In the genomic region with DNA sequence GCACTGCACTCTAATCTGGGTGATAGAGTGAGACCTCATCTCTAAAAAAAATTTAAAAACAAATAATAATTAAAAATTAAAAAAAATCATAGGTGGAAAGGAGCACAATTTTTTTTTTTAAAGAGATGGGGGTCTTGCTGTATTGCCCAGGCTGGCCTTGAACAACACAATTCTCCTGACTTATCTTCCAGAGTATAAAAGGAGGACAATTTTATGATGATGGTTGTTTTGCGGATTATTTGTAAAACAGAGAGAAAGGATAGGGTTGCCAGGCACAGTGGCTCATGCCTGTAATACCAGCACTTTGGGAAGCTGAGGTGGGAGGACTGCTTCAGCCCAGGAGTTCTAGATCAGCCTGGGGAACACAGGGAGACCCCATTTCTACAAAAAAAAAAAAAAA, we compare ENCODE assay signal across 30 cellular contexts. TPM values are rescaled to one million over a fixed set of nuclear protein-coding genes. Genes with fewer than 3 reads are reported as not detected.
"Had no signal": no experiment of that assay in that cellular context is flagged by ENCODE, and none has a peak within 500 bp of the region (broad histone marks: within the 10 kb centered on the region; RNA-seq: fewer than 3 reads in every experiment).

No MANE protein-coding gene starts in this region.

- ATAC-seq: activated CD4-positive, alpha-beta T cell treated with anti-CD3 and anti-CD28 coated beads for 36 hours; activated CD4-positive, CD25-positive, alpha-beta regulatory T cell treated with anti-CD3 and anti-CD28 coated beads, Interleukin-2, amount 50 U/mL, for 24 hours; activated CD8-positive, alpha-beta T cell treated with anti-CD3 and anti-CD28 coated beads, Interleukin-2, amount 10 ng/mL, durations not matched to agents 7 days and 5 days; activated naive CD8-positive, alpha-beta T cell treated with anti-CD3 and anti-CD28 coated beads, Interleukin-2, amount 50 U/mL, for 24 hours; Panc1; WTC11 had no signal

- DNase-seq: activated CD4-positive, alpha-beta T cell treated with anti-CD3 and anti-CD28 coated beads for 36 hours; activated CD4-positive, alpha-beta T cell treated with anti-CD3 and anti-CD28 coated beads, Interleukin-2, amount 10 ng/mL, durations not matched to agents 7 days and 5 days; activated CD4-positive, alpha-beta T cell treated with anti-CD3 and anti-CD28 coated beads, Interleukin-2, amount 50 U/mL, for 48 hours; activated CD8-positive, alpha-beta T cell treated with anti-CD3 and anti-CD28 coated beads, Interleukin-2, amount 10 ng/mL, durations not matched to agents 7 days and 5 days; activated naive CD4-positive, alpha-beta T cell treated with anti-CD3 and anti-CD28 coated beads, Interleukin-2, amount 10 ng/mL, durations not matched to agents 7 days and 5 days; activated naive CD8-positive, alpha-beta T cell treated with anti-CD3 and anti-CD28 coated beads, Interleukin-2, amount 50 U/mL, for 24 hours; activated T-cell treated with anti-CD3 and anti-CD28 coated beads, Interleukin-2, amount 50 U/mL, for 24 hours; anterior cingulate cortex; Kasumi-1; KG1; MM.1S; MV-4-11; NCI-H1092; NCI-H1436 treated with DMSO at 0.1 percent for 48 hours; NCI-H1694 treated with DMSO at 0.1 percent for 48 hours; NCI-H2029; NCI-H345; NCI-H524 treated with DMSO at 0.1 percent for 48 hours; SHP77; SJCRH30 had no signal

- H3K9me3 Mint-ChIP-seq: activated CD4-positive, alpha-beta T cell treated with anti-CD3 and anti-CD28 coated beads, Interleukin-2, amount 10 ng/mL, durations not matched to agents 7 days and 5 days; activated naive CD4-positive, alpha-beta T cell treated with anti-CD3 and anti-CD28 coated beads, Interleukin-2, amount 10 ng/mL, durations not matched to agents 7 days and 5 days; activated naive CD8-positive, alpha-beta T cell treated with anti-CD3 and anti-CD28 coated beads, Interleukin-2, amount 50 U/mL, for 24 hours; activated T-cell treated with anti-CD3 and anti-CD28 coated beads, Interleukin-2, amount 50 U/mL, for 24 hours; activated T-helper 2 cell treated with anti-CD3 and anti-CD28 coated beads, Interferon-gamma antibody, Interleukin-2, Interleukin-4, amounts not matched to agents 10 μg/mL and 5 μg/mL and 100 μg/mL, durations not matched to agents 14 hours and 24 hours and 36 hours; brain; T-helper 1 cell treated with Interleukin-12 subunit alpha and Interleukin-12 subunit beta and Interleukin-4 antibody, amounts not matched to agents 30 μg/mL and 1 μg/mL, for 36 hours; T-helper 2 cell treated with Interferon-gamma antibody and Interleukin-4, amounts not matched to agents 5 μg/mL and 100 μg/mL, for 36 hours; WTC11 had no signal

- H3K9me3 ChIP-seq: SJCRH30 had no signal

- H3K4me3 Mint-ChIP-seq: activated CD4-positive, alpha-beta T cell treated with anti-CD3 and anti-CD28 coated beads for 36 hours; activated CD4-positive, alpha-beta T cell treated with anti-CD3 and anti-CD28 coated beads, Interleukin-2, amount 10 ng/mL, durations not matched to agents 7 days and 5 days; activated CD8-positive, alpha-beta T cell treated with anti-CD3 and anti-CD28 coated beads, Interleukin-2, amount 10 ng/mL, durations not matched to agents 7 days and 5 days; activated naive CD4-positive, alpha-beta T cell treated with anti-CD3 and anti-CD28 coated beads, Interleukin-2, amount 10 ng/mL, durations not matched to agents 7 days and 5 days; activated naive CD8-positive, alpha-beta T cell; activated naive CD8-positive, alpha-beta T cell treated with anti-CD3 and anti-CD28 coated beads, Interleukin-2, amount 50 U/mL, for 24 hours; activated T-cell treated with anti-CD3 and anti-CD28 coated beads, Interleukin-2, amount 50 U/mL, for 24 hours; T-helper 1 cell treated with Interleukin-12 subunit alpha and Interleukin-12 subunit beta and Interleukin-4 antibody, amounts not matched to agents 30 μg/mL and 1 μg/mL, for 36 hours; T-helper 2 cell treated with Interferon-gamma antibody and Interleukin-4, amounts not matched to agents 5 μg/mL and 100 μg/mL, for 36 hours; WTC11 had no signal

- H3K27me3 Mint-ChIP-seq: activated CD4-positive, alpha-beta T cell treated with anti-CD3 and anti-CD28 coated beads for 36 hours; activated CD4-positive, alpha-beta T cell treated with anti-CD3 and anti-CD28 coated beads, Interleukin-2, amount 10 ng/mL, durations not matched to agents 7 days and 5 days; activated naive CD4-positive, alpha-beta T cell treated with anti-CD3 and anti-CD28 coated beads, Interleukin-2, amount 10 ng/mL, durations not matched to agents 7 days and 5 days; activated naive CD8-positive, alpha-beta T cell; activated naive CD8-positive, alpha-beta T cell treated with anti-CD3 and anti-CD28 coated beads, Interleukin-2, amount 50 U/mL, for 24 hours; activated T-cell treated with anti-CD3 and anti-CD28 coated beads, Interleukin-2, amount 50 U/mL, for 24 hours; brain had no signal

- H3K4me1 ChIP-seq: SJCRH30 had no signal

- H3K4me1 Mint-ChIP-seq: WTC11 had no signal

- H3K4me3 ChIP-seq: SJCRH30, SK-N-MC had no signal

- H3K27ac Mint-ChIP-seq: activated CD4-positive, alpha-beta T cell treated with anti-CD3 and anti-CD28 coated beads for 36 hours; activated CD4-positive, alpha-beta T cell treated with anti-CD3 and anti-CD28 coated beads, Interleukin-2, amount 10 ng/mL, durations not matched to agents 7 days and 5 days; activated naive CD4-positive, alpha-beta T cell treated with anti-CD3 and anti-CD28 coated beads, Interleukin-2, amount 10 ng/mL, durations not matched to agents 7 days and 5 days; activated naive CD8-positive, alpha-beta T cell; activated naive CD8-positive, alpha-beta T cell treated with anti-CD3 and anti-CD28 coated beads, Interleukin-2, amount 50 U/mL, for 24 hours; activated T-helper 2 cell treated with anti-CD3 and anti-CD28 coated beads, Interferon-gamma antibody, Interleukin-2, Interleukin-4, amounts not matched to agents 10 μg/mL and 5 μg/mL and 100 μg/mL, durations not matched to agents 14 hours and 24 hours and 36 hours; T-helper 1 cell treated with Interleukin-12 subunit alpha and Interleukin-12 subunit beta and Interleukin-4 antibody, amounts not matched to agents 30 μg/mL and 1 μg/mL, for 36 hours; T-helper 2 cell treated with Interferon-gamma antibody and Interleukin-4, amounts not matched to agents 5 μg/mL and 100 μg/mL, for 36 hours; WTC11 had no signal

- H3K27me3 ChIP-seq: SJCRH30 had no signal

RNA-seq across cellular contexts. Expression of gene C10orf95, which starts 46.2 kb away (rescaled TPM):
- total RNA-seq: activated T-helper 2 cell treated with anti-CD3 and anti-CD28 coated beads, Interferon-gamma antibody, Interleukin-2, Interleukin-4, amounts not matched to agents 10 μg/mL and 5 μg/mL and 100 μg/mL, durations not matched to agents 14 hours and 24 hours and 36 hours; RPMI7951 had no signal
